8 cellular contexts compared by ENCODE assay signal in genomic region chr5:122846051-122846567, GRCh38. TPM values are rescaled to one million over a fixed set of nuclear protein-coding genes. Genes with fewer than 3 reads are reported as not detected.
DNase-seq lines count a peak whose midpoint lies in the region; ATAC-seq and TF ChIP-seq lines count a peak whose summit lies in the region.

No MANE protein-coding gene starts in this region.

- 6 to 15% (median 8%) methylated on average over 6 of the region's 6 CpGs for WGBS in spleen, 5 donors

- peaks cover 13% of the 10 kb centered on the region for H3K4me1 ChIP-seq in iPS-15b (ENCODE audit: control insufficient read depth, insufficient read depth, low read length)
- peaks cover 8 to 57% (median 23%) of the 10 kb centered on the region in 6 donors for H3K4me1 ChIP-seq in spleen

- H3K9me3 ChIP-seq in iPS-15b (ENCODE audit: control insufficient read depth, insufficient read depth, low read length) (no peaks in the 10 kb centered on the region), spleen (no peaks in the 10 kb centered on the region)

- no peak for ATAC-seq in GM21619 (IDR thresholded peaks at IDR 0.05; ENCODE audit: unreplicated experiment)

- intact Hi-C loops in spleen (cut with DNase I; ENCODE audit: low total_unique reads) = no loop called here

- no peaks in the 10 kb centered on the region for H3K27me3 ChIP-seq in BJ (ENCODE audit: control insufficient read depth, insufficient read depth, low read length)
- H3K27me3 ChIP-seq in iPS-15b (ENCODE audit: control insufficient read depth, insufficient read depth, low read length) = peaks cover 11% of the 10 kb centered on the region
- no peaks in the 10 kb centered on the region for H3K27me3 ChIP-seq in spleen (replicated peaks in 1 of 7)

- H3K27me3 Mint-ChIP-seq in activated naive CD8-positive, alpha-beta T cell treated with anti-CD3 and anti-CD28 coated beads for 36 hours = peaks cover 5% of the 10 kb centered on the region

- CTCF ChIA-PET in BJ (lab: Yijun Ruan, JAX) = no interaction called here

- peak overlapping the region; percentile 78 for H3K4me3 ChIP-seq in BJ (ENCODE audit: low read depth, low read length)
- H3K4me3 ChIP-seq in iPS-15b (ENCODE audit: low read depth, low read length) = peak overlapping the region; percentile 74
- peak overlapping the region; percentile 80 to 97 (median 86) for H3K4me3 ChIP-seq in spleen

- TF ChIP-seq CTCF in BJ (IDR thresholded peaks at IDR 0.05; ENCODE audit: insufficient read depth, low read depth, low read length) = no peak
- TF ChIP-seq CTCF in spleen (IDR thresholded peaks at IDR 0.05 in 8 of 11, conservative IDR thresholded peaks at IDR 0.05 in 3 of 11) = no peak

- H3K36me3 ChIP-seq in BJ (ENCODE audit: control insufficient read depth, insufficient read depth, low read length) (no peaks in the 10 kb centered on the region), iPS-15b (ENCODE audit: control insufficient read depth, insufficient read depth, low read length) (no peaks in the 10 kb centered on the region), spleen (no peaks in the 10 kb centered on the region)

- H3K27ac ChIP-seq in spleen = peak overlapping the region; percentile 75 to 92 (median 88)

- POLR2A ChIA-PET in BJ (lab: Charles Lee) = interaction anchor here (0.7 kb wide), 1 partner anchor 84 kb away, joined by 11 read pairs; no protein-coding TSS in a partner anchor

- H3K4me1 Mint-ChIP-seq in activated naive CD8-positive, alpha-beta T cell treated with anti-CD3 and anti-CD28 coated beads for 36 hours = peaks cover 15% of the 10 kb centered on the region

- no peak overlapping the region for H3K9ac ChIP-seq in iPS-15b (ENCODE audit: low read depth, low read length)

- H3K9me3 Mint-ChIP-seq in activated naive CD8-positive, alpha-beta T cell treated with anti-CD3 and anti-CD28 coated beads for 36 hours = no peaks in the 10 kb centered on the region

- H3K27ac Mint-ChIP-seq in activated naive CD8-positive, alpha-beta T cell treated with anti-CD3 and anti-CD28 coated beads for 36 hours = no peak overlapping the region

- no peak for TF ChIP-seq POLR2A in spleen (IDR thresholded peaks at IDR 0.05)

- DNase-seq in BJ (ENCODE audit: low read depth) = no peak
- DNase-seq in HT-29 (ENCODE audit: low spot score) = peak; percentile 23
- DNase-seq in activated naive CD8-positive, alpha-beta T cell treated with anti-CD3 and anti-CD28 coated beads for 36 hours = no peak
- no peak for DNase-seq in spleen
- no peak for DNase-seq in DMS114 treated with DMSO at 0.1 percent for 48 hours (lab: John Stamatoyannopoulos, UW; ENCODE audit: unreplicated experiment)
- no peak for DNase-seq in NCI-H510A (lab: John Stamatoyannopoulos, UW)

- H3K4me3 Mint-ChIP-seq in activated naive CD8-positive, alpha-beta T cell treated with anti-CD3 and anti-CD28 coated beads for 36 hours = peak overlapping the region; percentile 68

- no peaks in the 10 kb centered on the region for H3K36me3 Mint-ChIP-seq in activated naive CD8-positive, alpha-beta T cell treated with anti-CD3 and anti-CD28 coated beads for 36 hours

RNA-seq across cellular contexts. Expression of gene SNX24, which starts 0.7 kb away (rescaled TPM):
- polyA plus RNA-seq in BJ (2011; rRNA removed) = 6.9 and 15.1 TPM in 2 replicates
- polyA minus RNA-seq in BJ (2011; rRNA and poly(A)+ RNA removed) = 3.2 TPM in 2 replicates
- 0.99 and 1.3 TPM in 2 replicates for total RNA-seq in HT-29 (2014; rRNA removed; shearing (Covaris generic))
- total RNA-seq in activated naive CD8-positive, alpha-beta T cell treated with anti-CD3 and anti-CD28 coated beads for 36 hours = 1 to 10 TPM; 1.0 to 1.4 TPM
- 10 to 100 TPM in 6 of 7 donors, 1 to 10 TPM in 1; 8.8 to 17.4 (median 13.4) TPM for total RNA-seq in spleen
- polyA plus RNA-seq in spleen = 10 to 100 TPM in 1 of 3 donors, 1 to 10 TPM in 2; 5.2 to 11.4 (median 5.9) TPM
